ENCODE assay signal across 8 cellular contexts in genomic region chr9:36192196-36192595, GRCh38. TPM values are rescaled to one million over a fixed set of nuclear protein-coding genes. Genes with fewer than 3 reads are reported as not detected.
DNase-seq lines count a peak whose midpoint lies in the region; ATAC-seq and TF ChIP-seq lines count a peak whose summit lies in the region.

No MANE protein-coding gene starts in this region.

- no peaks in the 10 kb centered on the region for H3K36me3 ChIP-seq in kidney epithelial cell (ENCODE audit: control insufficient read depth, insufficient read depth, low read length)
- peaks cover 8% of the 10 kb centered on the region for H3K36me3 ChIP-seq in thymus (ENCODE audit: control insufficient read depth, insufficient read depth)

- WGBS in thymus, result 87% methylated on average over 4 of the region's 4 CpGs

- H3K27ac ChIP-seq in thymus (ENCODE audit: low read depth), result no peak overlapping the region

- H3K4me1 ChIP-seq in thymus (ENCODE audit: control insufficient read depth, insufficient read depth, low read length), result peaks cover 16% of the 10 kb centered on the region

- peak overlapping the region; percentile 90 for H3K4me3 ChIP-seq in kidney epithelial cell (ENCODE audit: low read depth, low read length)
- peak overlapping the region; percentile 96 for H3K4me3 ChIP-seq in thymus (ENCODE audit: low read length)

- H3K27me3 ChIP-seq in kidney epithelial cell (ENCODE audit: control insufficient read depth, insufficient read depth, low read length) (no peaks in the 10 kb centered on the region), thymus (ENCODE audit: control insufficient read depth, insufficient read depth) (no peaks in the 10 kb centered on the region)

- no peak for DNase-seq in activated CD4-positive, alpha-beta T cell treated with anti-CD3 and anti-CD28 coated beads, Interleukin-2, amount 10 ng/mL, durations not matched to agents 7 days and 5 days
- no peak for DNase-seq in activated CD4-positive, alpha-beta T cell treated with anti-CD3 and anti-CD28 coated beads, Interleukin-2, amount 50 U/mL, for 1 hour
- DNase-seq in activated T-helper 1 cell treated with anti-CD3 and anti-CD28 coated beads, Interleukin-12 subunit alpha, Interleukin-12 subunit beta, Interleukin-2, Interleukin-4 antibody, amounts not matched to agents 30 ng/mL and 10 ng/mL and 1 ng/mL, durations not matched to agents 14 hours and 24 hours and 36 hours (ENCODE audit: low spot score), result no peak
- no peak for DNase-seq in kidney epithelial cell (ENCODE audit: low read depth)
- no peak for DNase-seq in AML-193 (lab: John Stamatoyannopoulos, UW)
- DNase-seq in activated gamma-delta T cell (lab: John Stamatoyannopoulos, UW), result no peak

- ATAC-seq in GM21619 (IDR thresholded peaks at IDR 0.05; ENCODE audit: unreplicated experiment), result no peak

- H3K4me3 Mint-ChIP-seq in activated CD4-positive, alpha-beta T cell treated with anti-CD3 and anti-CD28 coated beads, Interleukin-2, amount 10 ng/mL, durations not matched to agents 7 days and 5 days, result peak overlapping the region; percentile 97
- H3K4me3 Mint-ChIP-seq in activated T-helper 1 cell treated with anti-CD3 and anti-CD28 coated beads, Interleukin-12 subunit alpha, Interleukin-12 subunit beta, Interleukin-2, Interleukin-4 antibody, amounts not matched to agents 30 ng/mL and 10 ng/mL and 1 ng/mL, durations not matched to agents 14 hours and 24 hours and 36 hours, result peak overlapping the region; percentile 96

- H3K9me3 ChIP-seq in thymus (ENCODE audit: control insufficient read depth), result no peaks in the 10 kb centered on the region

- POLR2A ChIA-PET in activated CD4-positive, alpha-beta T cell treated with anti-CD3 and anti-CD28 coated beads, Interleukin-2, amount 10 ng/mL, durations not matched to agents 7 days and 5 days (lab: Charles Lee), result no interaction called here

- intact Hi-C loops in activated T-helper 1 cell treated with anti-CD3 and anti-CD28 coated beads, Interleukin-12 subunit alpha, Interleukin-12 subunit beta, Interleukin-2, Interleukin-4 antibody, amounts not matched to agents 30 ng/mL and 10 ng/mL and 1 ng/mL, durations not matched to agents 14 hours and 24 hours and 36 hours (cut with micrococcal nuclease), result loop anchor here (5.0 to 10.0 kb wide), 3 partner anchors 295 to 1273 kb away; partner anchors contain the start of gene ZBTB5

- no peak for TF ChIP-seq CTCF in kidney epithelial cell (IDR thresholded peaks at IDR 0.05; ENCODE audit: insufficient read depth, low read length, poor library complexity, severe bottlenecking)

- no peaks in the 10 kb centered on the region for H3K9me3 Mint-ChIP-seq in activated CD4-positive, alpha-beta T cell treated with anti-CD3 and anti-CD28 coated beads, Interleukin-2, amount 10 ng/mL, durations not matched to agents 7 days and 5 days
- H3K9me3 Mint-ChIP-seq in activated T-helper 1 cell treated with anti-CD3 and anti-CD28 coated beads, Interleukin-12 subunit alpha, Interleukin-12 subunit beta, Interleukin-2, Interleukin-4 antibody, amounts not matched to agents 30 ng/mL and 10 ng/mL and 1 ng/mL, durations not matched to agents 14 hours and 24 hours and 36 hours, result no peaks in the 10 kb centered on the region

- H3K27me3 Mint-ChIP-seq in activated CD4-positive, alpha-beta T cell treated with anti-CD3 and anti-CD28 coated beads, Interleukin-2, amount 10 ng/mL, durations not matched to agents 7 days and 5 days, result peaks cover 8% of the 10 kb centered on the region
- H3K27me3 Mint-ChIP-seq in activated T-helper 1 cell treated with anti-CD3 and anti-CD28 coated beads, Interleukin-12 subunit alpha, Interleukin-12 subunit beta, Interleukin-2, Interleukin-4 antibody, amounts not matched to agents 30 ng/mL and 10 ng/mL and 1 ng/mL, durations not matched to agents 14 hours and 24 hours and 36 hours (ENCODE audit: insufficient read depth), result peaks cover 4% of the 10 kb centered on the region

- peaks cover 31% of the 10 kb centered on the region for H3K36me3 Mint-ChIP-seq in activated CD4-positive, alpha-beta T cell treated with anti-CD3 and anti-CD28 coated beads, Interleukin-2, amount 10 ng/mL, durations not matched to agents 7 days and 5 days (ENCODE audit: low read depth)
- peaks cover 32% of the 10 kb centered on the region for H3K36me3 Mint-ChIP-seq in activated T-helper 1 cell treated with anti-CD3 and anti-CD28 coated beads, Interleukin-12 subunit alpha, Interleukin-12 subunit beta, Interleukin-2, Interleukin-4 antibody, amounts not matched to agents 30 ng/mL and 10 ng/mL and 1 ng/mL, durations not matched to agents 14 hours and 24 hours and 36 hours (ENCODE audit: low read depth)

- CTCF ChIA-PET in activated CD4-positive, alpha-beta T cell treated with anti-CD3 and anti-CD28 coated beads, Interleukin-2, amount 10 ng/mL, durations not matched to agents 7 days and 5 days (lab: Charles Lee), result interaction anchor here (0.6 to 3.0 kb wide), 2 partner anchors 18 to 412 kb away, joined by 3 to 14 read pairs; no protein-coding TSS in a partner anchor

- H3K4me1 Mint-ChIP-seq in activated CD4-positive, alpha-beta T cell treated with anti-CD3 and anti-CD28 coated beads, Interleukin-2, amount 10 ng/mL, durations not matched to agents 7 days and 5 days, result peaks cover 57% of the 10 kb centered on the region
- peaks cover 55% of the 10 kb centered on the region for H3K4me1 Mint-ChIP-seq in activated T-helper 1 cell treated with anti-CD3 and anti-CD28 coated beads, Interleukin-12 subunit alpha, Interleukin-12 subunit beta, Interleukin-2, Interleukin-4 antibody, amounts not matched to agents 30 ng/mL and 10 ng/mL and 1 ng/mL, durations not matched to agents 14 hours and 24 hours and 36 hours (ENCODE audit: low read depth)

- peak overlapping the region; percentile 93 for H3K27ac Mint-ChIP-seq in activated CD4-positive, alpha-beta T cell treated with anti-CD3 and anti-CD28 coated beads, Interleukin-2, amount 10 ng/mL, durations not matched to agents 7 days and 5 days
- H3K27ac Mint-ChIP-seq in activated T-helper 1 cell treated with anti-CD3 and anti-CD28 coated beads, Interleukin-12 subunit alpha, Interleukin-12 subunit beta, Interleukin-2, Interleukin-4 antibody, amounts not matched to agents 30 ng/mL and 10 ng/mL and 1 ng/mL, durations not matched to agents 14 hours and 24 hours and 36 hours, result peak overlapping the region; percentile 78

RNA-seq across cellular contexts. Expression of gene CLTA, which starts 1.5 kb away (rescaled TPM):
- 100 to 1,000 TPM; 156 to 158 TPM for total RNA-seq in activated CD4-positive, alpha-beta T cell treated with anti-CD3 and anti-CD28 coated beads, Interleukin-2, amount 10 ng/mL, durations not matched to agents 7 days and 5 days
- 175 and 182 TPM in 2 replicates for total RNA-seq in activated T-helper 1 cell treated with anti-CD3 and anti-CD28 coated beads, Interleukin-12 subunit alpha, Interleukin-12 subunit beta, Interleukin-2, Interleukin-4 antibody, amounts not matched to agents 30 ng/mL and 10 ng/mL and 1 ng/mL, durations not matched to agents 14 hours and 24 hours and 36 hours
- 482 and 576 TPM in 2 replicates for total RNA-seq in kidney epithelial cell
- polyA plus RNA-seq in thymus, result 131 TPM

RNA-seq across cellular contexts. Expression of gene CCIN, which starts 23.0 kb away (rescaled TPM):
- total RNA-seq in activated CD4-positive, alpha-beta T cell treated with anti-CD3 and anti-CD28 coated beads, Interleukin-2, amount 10 ng/mL, durations not matched to agents 7 days and 5 days, result under 1 TPM in 1 of 2 experiments, not detected in 1; 0.17 TPM
- not detected in 2 replicates for total RNA-seq in activated T-helper 1 cell treated with anti-CD3 and anti-CD28 coated beads, Interleukin-12 subunit alpha, Interleukin-12 subunit beta, Interleukin-2, Interleukin-4 antibody, amounts not matched to agents 30 ng/mL and 10 ng/mL and 1 ng/mL, durations not matched to agents 14 hours and 24 hours and 36 hours
- not detected in 2 replicates for total RNA-seq in kidney epithelial cell
- 0.05 TPM for polyA plus RNA-seq in thymus

RNA-seq across cellular contexts. Expression of gene GLIPR2, which starts 55.7 kb away (rescaled TPM):
- 10 to 100 TPM; 53.9 to 58.4 TPM for total RNA-seq in activated CD4-positive, alpha-beta T cell treated with anti-CD3 and anti-CD28 coated beads, Interleukin-2, amount 10 ng/mL, durations not matched to agents 7 days and 5 days
- total RNA-seq in activated T-helper 1 cell treated with anti-CD3 and anti-CD28 coated beads, Interleukin-12 subunit alpha, Interleukin-12 subunit beta, Interleukin-2, Interleukin-4 antibody, amounts not matched to agents 30 ng/mL and 10 ng/mL and 1 ng/mL, durations not matched to agents 14 hours and 24 hours and 36 hours, result 26.3 and 27.5 TPM in 2 replicates
- 38.6 and 43.1 TPM in 2 replicates for total RNA-seq in kidney epithelial cell
- polyA plus RNA-seq in thymus, result 27.0 TPM
